25 cellular contexts compared by ENCODE assay signal in the genomic region with DNA sequence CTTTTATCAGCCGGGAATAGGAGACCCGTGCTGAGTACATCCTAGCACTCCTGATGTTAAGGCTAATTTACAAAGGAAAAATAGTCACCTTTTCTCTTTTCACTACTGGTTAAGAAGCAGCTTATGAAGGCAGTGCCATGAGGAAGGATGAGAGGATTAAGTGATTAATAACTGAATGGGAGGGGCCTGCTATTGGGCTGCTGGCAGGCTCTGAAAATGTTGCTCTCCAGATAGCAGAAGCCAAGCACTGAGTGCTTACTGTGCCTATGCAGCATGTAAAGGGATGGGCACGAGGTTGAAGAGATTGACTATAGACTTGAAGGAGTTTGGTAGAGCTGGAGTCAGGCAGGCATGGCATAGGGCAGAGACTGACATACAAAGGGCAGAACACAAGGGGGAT.
A peak's percentile ranks its signal among the peaks of the same experiment; 100 is the strongest.
DNase-seq lines count a peak whose midpoint lies in the region; ATAC-seq, FAIRE-seq and TF ChIP-seq lines count a peak whose summit lies in the region.
"Had no signal": no experiment of that assay in that cellular context is flagged by ENCODE, and none has a peak within 500 bp of the region (broad histone marks: within the 10 kb centered on the region; RNA-seq: fewer than 3 reads in every experiment).

No MANE protein-coding gene starts in this region.

- ATAC-seq in activated naive CD8-positive, alpha-beta T cell treated with anti-CD3 and anti-CD28 coated beads, Interleukin-2, amount 50 U/mL, for 24 hours: no peak
- ATAC-seq: A549, HCT116 had no signal

- peaks cover 3% of the 10 kb centered on the region for H3K9me3 ChIP-seq in WERI-Rb-1 (ENCODE audit: severe bottlenecking)
- H3K9me3 ChIP-seq: BE2C had no signal

- H3K27ac ChIP-seq in WERI-Rb-1: no peak overlapping the region
- H3K27ac ChIP-seq: A549; BLaER1 treated with 17β-estradiol and CSF1 and Interleukin-3, amounts not matched to agents 10 nM and 100 nM; GM23248 had no signal

- H3K27me3 ChIP-seq in WERI-Rb-1 (ENCODE audit: insufficient read depth, low read depth, severe bottlenecking) (no peaks in the 10 kb centered on the region), H7 (ENCODE audit: control insufficient read depth, insufficient read depth, low read length) (no peaks in the 10 kb centered on the region)
- H3K27me3 ChIP-seq: BE2C; BLaER1 treated with 17β-estradiol and CSF1 and Interleukin-3, amounts not matched to agents 10 nM and 100 nM had no signal

- H3K27ac Mint-ChIP-seq in activated naive CD8-positive, alpha-beta T cell treated with anti-CD3 and anti-CD28 coated beads, Interleukin-2, amount 50 U/mL, for 24 hours: no peak overlapping the region
- H3K27ac Mint-ChIP-seq: CD14-positive monocyte; CD4-positive, alpha-beta T cell; CD8-positive, alpha-beta memory T cell; H9 had no signal

- no peak for TF ChIP-seq CTCF in D721Med (IDR thresholded peaks at IDR 0.05; ENCODE audit: insufficient read depth, missing control alignments)
- no peak for TF ChIP-seq CTCF in WERI-Rb-1 (IDR thresholded peaks at IDR 0.05; ENCODE audit: low read depth, low read length)

- peaks cover 6% of the 10 kb centered on the region for H3K9me3 Mint-ChIP-seq in activated naive CD8-positive, alpha-beta T cell treated with anti-CD3 and anti-CD28 coated beads, Interleukin-2, amount 50 U/mL, for 24 hours

- peak; percentile 97 for FAIRE-seq in D721Med (lab: Jason Lieb, UNC)
- FAIRE-seq: A549, G401.6, GM12891, H1 had no signal

- no peak overlapping the region for H3K4me3 Mint-ChIP-seq in activated naive CD8-positive, alpha-beta T cell treated with anti-CD3 and anti-CD28 coated beads, Interleukin-2, amount 50 U/mL, for 24 hours
- H3K4me3 Mint-ChIP-seq: CD14-positive monocyte; CD4-positive, alpha-beta T cell; CD8-positive, alpha-beta memory T cell; H9 had no signal

- H3K4me3 ChIP-seq in WERI-Rb-1 (ENCODE audit: low read depth, low read length) (no peak overlapping the region), H7 (ENCODE audit: insufficient read depth, low read depth, low read length) (no peak overlapping the region)
- H3K4me3 ChIP-seq: A549; BLaER1 treated with 17β-estradiol and CSF1 and Interleukin-3, amounts not matched to agents 10 nM and 100 nM; GM23248 had no signal

- H3K36me3 Mint-ChIP-seq in activated naive CD8-positive, alpha-beta T cell treated with anti-CD3 and anti-CD28 coated beads, Interleukin-2, amount 50 U/mL, for 24 hours (ENCODE audit: low read depth): no peaks in the 10 kb centered on the region
- H3K36me3 Mint-ChIP-seq: CD14-positive monocyte had no signal

- no peaks in the 10 kb centered on the region for H3K36me3 ChIP-seq in WERI-Rb-1
- no peaks in the 10 kb centered on the region for H3K36me3 ChIP-seq in H7 (replicated peaks; ENCODE audit: control insufficient read depth, insufficient read depth, low read length)
- H3K36me3 ChIP-seq: BE2C; BLaER1 treated with 17β-estradiol and CSF1 and Interleukin-3, amounts not matched to agents 10 nM and 100 nM had no signal

- intact Hi-C loops in posterior vena cava (cut with DNase I): loop anchor here in 1 of 2 donors (5.0 kb wide), 1 partner anchor 1794 kb away; no protein-coding TSS in a partner anchor

- H3K4me1 Mint-ChIP-seq in activated naive CD8-positive, alpha-beta T cell treated with anti-CD3 and anti-CD28 coated beads, Interleukin-2, amount 50 U/mL, for 24 hours: no peaks in the 10 kb centered on the region
- H3K4me1 Mint-ChIP-seq: CD14-positive monocyte; CD8-positive, alpha-beta memory T cell; H9 had no signal

- DNase-seq in D721Med (ENCODE audit: insufficient read length, low spot score): no peak
- DNase-seq in NCI-H524 (lab: John Stamatoyannopoulos, UW): peak; percentile 82 to 90
- DNase-seq in NCI-H82 treated with DMSO at 0.1 percent for 48 hours (lab: John Stamatoyannopoulos, UW; ENCODE audit: unreplicated experiment): peak; percentile 80
- DNase-seq in WERI-Rb-1: peak; percentile 58
- DNase-seq in posterior vena cava (ENCODE audit: low spot score): no peak
- DNase-seq in activated naive CD8-positive, alpha-beta T cell treated with anti-CD3 and anti-CD28 coated beads, Interleukin-2, amount 50 U/mL, for 24 hours: no peak
- DNase-seq in H7: no peak
- DNase-seq in Kasumi-1 (lab: John Stamatoyannopoulos, UW): no peak
- DNase-seq: 8988T; ACHN; AML-193; BE2C; CD4-positive, alpha-beta T cell; CD8-positive, alpha-beta memory T cell; DMS153; DND-41; GM23248; H9 had no signal

- no peaks in the 10 kb centered on the region for H3K27me3 Mint-ChIP-seq in activated naive CD8-positive, alpha-beta T cell treated with anti-CD3 and anti-CD28 coated beads, Interleukin-2, amount 50 U/mL, for 24 hours

Comparison
In these comparisons a context has a peak if more than half of its experiments do, and no peak if none do; other contexts are left out.
1. DNase-seq: peak in NCI-H524 (2 of 2), NCI-H82 treated with DMSO at 0.1 percent for 48 hours (single experiment) and WERI-Rb-1 (single experiment); none in D721Med (single experiment), posterior vena cava (single experiment), activated naive CD8-positive, alpha-beta T cell treated with anti-CD3 and anti-CD28 coated beads, Interleukin-2, amount 50 U/mL, for 24 hours (single experiment), H7 (single experiment) and Kasumi-1 (0 of 2).